ENCODE assay signal across 1 cellular context in the genomic region with DNA sequence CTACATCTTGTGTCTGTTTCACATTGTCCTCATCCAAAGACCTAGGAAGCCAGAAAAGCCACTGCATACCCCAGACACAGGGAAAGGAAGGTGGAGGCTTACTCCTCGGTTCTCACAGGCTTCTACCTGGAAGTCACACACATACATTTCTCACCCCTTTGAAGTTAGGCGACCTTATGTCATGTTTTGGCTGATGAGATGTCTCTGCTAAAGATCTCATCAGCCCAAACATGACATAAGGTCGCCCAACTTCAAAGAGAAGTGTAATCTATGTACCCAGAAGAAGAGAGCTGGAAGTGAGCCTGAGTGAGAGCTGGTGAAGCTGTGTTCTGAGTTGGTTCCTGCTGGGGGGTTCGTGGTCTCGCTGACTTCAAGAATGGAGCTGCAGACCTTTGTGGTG.
A peak's percentile ranks its signal among the peaks of the same experiment; 100 is the strongest.
TF ChIP-seq lines count a peak whose summit lies in the region.

No MANE protein-coding gene starts in this region.

TF ChIP-seq in HepG2, 621 proteins besides CTCF, POLR2A, EP300 and RAD21 (continued from another document and continues in another):
- TF ChIP-seq ZNF609 (CRISPR knock-in tag; IDR thresholded peaks at IDR 0.05; ENCODE audit: borderline replicate concordance): no peak
- no peak for TF ChIP-seq SMARCC2 (IDR thresholded peaks at IDR 0.05)
- TF ChIP-seq, protein P1, sequence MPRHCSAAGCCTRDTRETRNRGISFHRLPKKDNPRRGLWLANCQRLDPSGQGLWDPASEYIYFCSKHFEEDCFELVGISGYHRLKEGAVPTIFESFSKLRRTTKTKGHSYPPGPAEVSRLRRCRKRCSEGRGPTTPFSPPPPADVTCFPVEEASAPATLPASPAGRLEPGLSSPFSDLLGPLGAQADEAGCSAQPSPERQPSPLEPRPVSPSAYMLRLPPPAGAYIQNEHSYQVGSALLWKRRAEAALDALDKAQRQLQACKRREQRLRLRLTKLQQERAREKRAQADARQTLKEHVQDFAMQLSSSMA (CRISPR knock-in tag; IDR thresholded peaks at IDR 0.05): no peak
- TF ChIP-seq KDM5B (CRISPR knock-in tag; IDR thresholded peaks at IDR 0.05; ENCODE audit: borderline replicate concordance): no peak
- no peak for TF ChIP-seq SP2 (CRISPR knock-in tag; IDR thresholded peaks at IDR 0.05)
- no peak for TF ChIP-seq KLF11 (CRISPR knock-in tag; IDR thresholded peaks at IDR 0.05)
- TF ChIP-seq, protein P2, sequence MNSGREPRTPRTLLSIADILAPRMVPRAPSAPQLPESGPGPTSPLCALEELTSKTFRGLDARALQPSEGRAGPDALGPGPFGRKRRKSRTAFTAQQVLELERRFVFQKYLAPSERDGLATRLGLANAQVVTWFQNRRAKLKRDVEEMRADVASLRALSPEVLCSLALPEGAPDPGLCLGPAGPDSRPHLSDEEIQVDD (CRISPR knock-in tag; IDR thresholded peaks at IDR 0.05; ENCODE audit: borderline replicate concordance): no peak
- TF ChIP-seq FOXK2 (IDR thresholded peaks at IDR 0.05): no peak
- TF ChIP-seq ZNF646 (CRISPR knock-in tag; IDR thresholded peaks at IDR 0.05): no peak
- TF ChIP-seq GATAD2A (CRISPR knock-in tag; IDR thresholded peaks at IDR 0.05): peak; percentile 42; the same call in 1 of the 2 replicates
- no peak for TF ChIP-seq ZNF564 (CRISPR knock-in tag; IDR thresholded peaks at IDR 0.05)
- no peak for TF ChIP-seq MED8 (CRISPR knock-in tag; IDR thresholded peaks at IDR 0.05; ENCODE audit: insufficient replicate concordance)
- no peak for TF ChIP-seq MBNL3 (CRISPR knock-in tag; conservative IDR thresholded peaks at IDR 0.05)
- no peak for TF ChIP-seq ZNF367 (CRISPR knock-in tag; IDR thresholded peaks at IDR 0.05; ENCODE audit: borderline replicate concordance)
- no peak for TF ChIP-seq SMAD3 (CRISPR knock-in tag; IDR thresholded peaks at IDR 0.05)
- no peak for TF ChIP-seq HCFC1 (IDR thresholded peaks at IDR 0.05; ENCODE audit: low read depth, low read length)
- TF ChIP-seq HDAC2 (CRISPR knock-in tag; IDR thresholded peaks at IDR 0.05): peak; percentile 47; the same call in 1 of the 2 replicates
- TF ChIP-seq, protein P3, sequence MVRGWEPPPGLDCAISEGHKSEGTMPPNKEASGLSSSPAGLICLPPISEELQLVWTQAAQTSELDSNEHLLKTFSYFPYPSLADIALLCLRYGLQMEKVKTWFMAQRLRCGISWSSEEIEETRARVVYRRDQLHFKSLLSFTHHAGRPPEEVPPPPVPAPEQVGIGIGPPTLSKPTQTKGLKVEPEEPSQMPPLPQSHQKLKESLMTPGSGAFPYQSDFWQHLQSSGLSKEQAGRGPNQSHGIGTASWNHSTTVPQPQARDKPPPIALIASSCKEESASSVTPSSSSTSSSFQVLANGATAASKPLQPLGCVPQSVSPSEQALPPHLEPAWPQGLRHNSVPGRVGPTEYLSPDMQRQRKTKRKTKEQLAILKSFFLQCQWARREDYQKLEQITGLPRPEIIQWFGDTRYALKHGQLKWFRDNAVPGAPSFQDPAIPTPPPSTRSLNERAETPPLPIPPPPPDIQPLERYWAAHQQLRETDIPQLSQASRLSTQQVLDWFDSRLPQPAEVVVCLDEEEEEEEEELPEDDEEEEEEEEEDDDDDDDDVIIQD (CRISPR knock-in tag; IDR thresholded peaks at IDR 0.05; ENCODE audit: low read depth): no peak
- TF ChIP-seq SRSF4 (IDR thresholded peaks at IDR 0.05; ENCODE audit: low read depth, low read length, poor library complexity, severe bottlenecking): no peak
- no peak for TF ChIP-seq GZF1 (CRISPR knock-in tag; IDR thresholded peaks at IDR 0.05)
- TF ChIP-seq MATR3 (CRISPR knock-in tag; IDR thresholded peaks at IDR 0.05): no peak
- TF ChIP-seq ZNF264 (CRISPR knock-in tag; IDR thresholded peaks at IDR 0.05): no peak
- TF ChIP-seq, protein P4, sequence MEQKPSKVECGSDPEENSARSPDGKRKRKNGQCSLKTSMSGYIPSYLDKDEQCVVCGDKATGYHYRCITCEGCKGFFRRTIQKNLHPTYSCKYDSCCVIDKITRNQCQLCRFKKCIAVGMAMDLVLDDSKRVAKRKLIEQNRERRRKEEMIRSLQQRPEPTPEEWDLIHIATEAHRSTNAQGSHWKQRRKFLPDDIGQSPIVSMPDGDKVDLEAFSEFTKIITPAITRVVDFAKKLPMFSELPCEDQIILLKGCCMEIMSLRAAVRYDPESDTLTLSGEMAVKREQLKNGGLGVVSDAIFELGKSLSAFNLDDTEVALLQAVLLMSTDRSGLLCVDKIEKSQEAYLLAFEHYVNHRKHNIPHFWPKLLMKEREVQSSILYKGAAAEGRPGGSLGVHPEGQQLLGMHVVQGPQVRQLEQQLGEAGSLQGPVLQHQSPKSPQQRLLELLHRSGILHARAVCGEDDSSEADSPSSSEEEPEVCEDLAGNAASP (CRISPR knock-in tag; IDR thresholded peaks at IDR 0.05; ENCODE audit: borderline replicate concordance): peak; percentile 42; the same call in 1 of the 2 replicates
- no peak for TF ChIP-seq SNAPC5 (CRISPR knock-in tag; IDR thresholded peaks at IDR 0.05; ENCODE audit: borderline replicate concordance)
- no peak for TF ChIP-seq ZNF234 (CRISPR knock-in tag; conservative IDR thresholded peaks at IDR 0.05)
- peak; percentile 65; the same call in 1 of the 2 replicates for TF ChIP-seq RCOR2 (CRISPR knock-in tag; IDR thresholded peaks at IDR 0.05)
- no peak for TF ChIP-seq SP1 (IDR thresholded peaks at IDR 0.05)
- no peak for TF ChIP-seq SP1 (CRISPR knock-in tag; IDR thresholded peaks at IDR 0.05)
- no peak for TF ChIP-seq ARNT (IDR thresholded peaks at IDR 0.05)
- TF ChIP-seq RFX5 (IDR thresholded peaks at IDR 0.05; ENCODE audit: low read depth, low read length): no peak
- TF ChIP-seq, protein P5, sequence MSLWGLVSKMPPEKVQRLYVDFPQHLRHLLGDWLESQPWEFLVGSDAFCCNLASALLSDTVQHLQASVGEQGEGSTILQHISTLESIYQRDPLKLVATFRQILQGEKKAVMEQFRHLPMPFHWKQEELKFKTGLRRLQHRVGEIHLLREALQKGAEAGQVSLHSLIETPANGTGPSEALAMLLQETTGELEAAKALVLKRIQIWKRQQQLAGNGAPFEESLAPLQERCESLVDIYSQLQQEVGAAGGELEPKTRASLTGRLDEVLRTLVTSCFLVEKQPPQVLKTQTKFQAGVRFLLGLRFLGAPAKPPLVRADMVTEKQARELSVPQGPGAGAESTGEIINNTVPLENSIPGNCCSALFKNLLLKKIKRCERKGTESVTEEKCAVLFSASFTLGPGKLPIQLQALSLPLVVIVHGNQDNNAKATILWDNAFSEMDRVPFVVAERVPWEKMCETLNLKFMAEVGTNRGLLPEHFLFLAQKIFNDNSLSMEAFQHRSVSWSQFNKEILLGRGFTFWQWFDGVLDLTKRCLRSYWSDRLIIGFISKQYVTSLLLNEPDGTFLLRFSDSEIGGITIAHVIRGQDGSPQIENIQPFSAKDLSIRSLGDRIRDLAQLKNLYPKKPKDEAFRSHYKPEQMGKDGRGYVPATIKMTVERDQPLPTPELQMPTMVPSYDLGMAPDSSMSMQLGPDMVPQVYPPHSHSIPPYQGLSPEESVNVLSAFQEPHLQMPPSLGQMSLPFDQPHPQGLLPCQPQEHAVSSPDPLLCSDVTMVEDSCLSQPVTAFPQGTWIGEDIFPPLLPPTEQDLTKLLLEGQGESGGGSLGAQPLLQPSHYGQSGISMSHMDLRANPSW (CRISPR knock-in tag; IDR thresholded peaks at IDR 0.05; ENCODE audit: borderline replicate concordance): no peak
- no peak for TF ChIP-seq IRF2 (CRISPR knock-in tag; IDR thresholded peaks at IDR 0.05)
- no peak for TF ChIP-seq ZNF337 (CRISPR knock-in tag; IDR thresholded peaks at IDR 0.05; ENCODE audit: borderline replicate concordance, low read depth)
- no peak for TF ChIP-seq ZFP62 (CRISPR knock-in tag; IDR thresholded peaks at IDR 0.05)
- TF ChIP-seq ZNF121 (CRISPR knock-in tag; IDR thresholded peaks at IDR 0.05): no peak
- TF ChIP-seq, protein P6, sequence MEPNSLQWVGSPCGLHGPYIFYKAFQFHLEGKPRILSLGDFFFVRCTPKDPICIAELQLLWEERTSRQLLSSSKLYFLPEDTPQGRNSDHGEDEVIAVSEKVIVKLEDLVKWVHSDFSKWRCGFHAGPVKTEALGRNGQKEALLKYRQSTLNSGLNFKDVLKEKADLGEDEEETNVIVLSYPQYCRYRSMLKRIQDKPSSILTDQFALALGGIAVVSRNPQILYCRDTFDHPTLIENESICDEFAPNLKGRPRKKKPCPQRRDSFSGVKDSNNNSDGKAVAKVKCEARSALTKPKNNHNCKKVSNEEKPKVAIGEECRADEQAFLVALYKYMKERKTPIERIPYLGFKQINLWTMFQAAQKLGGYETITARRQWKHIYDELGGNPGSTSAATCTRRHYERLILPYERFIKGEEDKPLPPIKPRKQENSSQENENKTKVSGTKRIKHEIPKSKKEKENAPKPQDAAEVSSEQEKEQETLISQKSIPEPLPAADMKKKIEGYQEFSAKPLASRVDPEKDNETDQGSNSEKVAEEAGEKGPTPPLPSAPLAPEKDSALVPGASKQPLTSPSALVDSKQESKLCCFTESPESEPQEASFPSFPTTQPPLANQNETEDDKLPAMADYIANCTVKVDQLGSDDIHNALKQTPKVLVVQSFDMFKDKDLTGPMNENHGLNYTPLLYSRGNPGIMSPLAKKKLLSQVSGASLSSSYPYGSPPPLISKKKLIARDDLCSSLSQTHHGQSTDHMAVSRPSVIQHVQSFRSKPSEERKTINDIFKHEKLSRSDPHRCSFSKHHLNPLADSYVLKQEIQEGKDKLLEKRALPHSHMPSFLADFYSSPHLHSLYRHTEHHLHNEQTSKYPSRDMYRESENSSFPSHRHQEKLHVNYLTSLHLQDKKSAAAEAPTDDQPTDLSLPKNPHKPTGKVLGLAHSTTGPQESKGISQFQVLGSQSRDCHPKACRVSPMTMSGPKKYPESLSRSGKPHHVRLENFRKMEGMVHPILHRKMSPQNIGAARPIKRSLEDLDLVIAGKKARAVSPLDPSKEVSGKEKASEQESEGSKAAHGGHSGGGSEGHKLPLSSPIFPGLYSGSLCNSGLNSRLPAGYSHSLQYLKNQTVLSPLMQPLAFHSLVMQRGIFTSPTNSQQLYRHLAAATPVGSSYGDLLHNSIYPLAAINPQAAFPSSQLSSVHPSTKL (CRISPR knock-in tag; IDR thresholded peaks at IDR 0.05): peak; percentile 62
- no peak for TF ChIP-seq NFKB2 (CRISPR knock-in tag; IDR thresholded peaks at IDR 0.05; ENCODE audit: borderline replicate concordance)
